ENCODE assay signal across 1 cellular context in the genomic region with DNA sequence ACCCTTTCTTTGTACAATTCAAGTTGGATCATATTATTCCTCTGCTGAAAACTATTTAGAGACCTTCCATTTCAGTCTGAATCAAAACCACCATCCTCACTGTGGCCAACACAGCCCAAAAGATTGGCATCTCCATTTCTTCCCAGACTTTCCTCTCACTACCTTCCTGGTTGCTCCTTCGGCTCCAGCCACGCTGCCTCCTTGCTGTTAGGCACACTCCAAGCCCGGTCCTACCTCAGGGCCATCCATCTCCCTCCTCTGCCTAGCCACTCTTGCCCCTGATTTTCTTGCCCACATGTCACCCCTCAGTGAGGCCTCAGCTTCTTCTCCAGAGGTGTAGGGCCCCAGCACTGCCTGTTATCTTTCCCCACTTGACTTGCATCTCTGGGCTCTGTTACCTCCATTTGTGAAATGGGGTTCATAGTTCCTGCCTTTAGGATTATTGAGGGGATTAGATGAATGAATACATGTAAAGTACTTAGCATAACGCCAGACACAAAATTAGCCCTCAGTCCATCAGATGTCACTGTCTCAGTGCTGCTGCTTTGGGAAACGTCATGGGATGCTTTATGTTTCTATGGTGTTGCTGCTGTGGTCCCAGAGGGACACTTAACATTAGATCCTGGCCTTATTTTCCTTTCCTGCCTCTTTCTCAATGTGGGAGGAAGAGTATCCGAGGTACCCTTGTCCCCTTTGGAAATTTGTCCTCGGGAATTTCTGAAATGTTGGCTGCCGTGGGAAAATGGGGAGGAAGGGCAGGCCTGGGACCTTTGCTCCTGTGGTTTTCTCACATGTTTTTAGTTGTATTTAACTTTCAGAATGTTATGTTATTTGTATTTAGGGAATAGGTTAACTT.
TF ChIP-seq lines count a peak whose summit lies in the region.

No MANE protein-coding gene starts in this region.

TF ChIP-seq in HepG2, 621 proteins besides CTCF, POLR2A, EP300 and RAD21 (continued from another document and continues in another):
- TF ChIP-seq, protein P1, sequence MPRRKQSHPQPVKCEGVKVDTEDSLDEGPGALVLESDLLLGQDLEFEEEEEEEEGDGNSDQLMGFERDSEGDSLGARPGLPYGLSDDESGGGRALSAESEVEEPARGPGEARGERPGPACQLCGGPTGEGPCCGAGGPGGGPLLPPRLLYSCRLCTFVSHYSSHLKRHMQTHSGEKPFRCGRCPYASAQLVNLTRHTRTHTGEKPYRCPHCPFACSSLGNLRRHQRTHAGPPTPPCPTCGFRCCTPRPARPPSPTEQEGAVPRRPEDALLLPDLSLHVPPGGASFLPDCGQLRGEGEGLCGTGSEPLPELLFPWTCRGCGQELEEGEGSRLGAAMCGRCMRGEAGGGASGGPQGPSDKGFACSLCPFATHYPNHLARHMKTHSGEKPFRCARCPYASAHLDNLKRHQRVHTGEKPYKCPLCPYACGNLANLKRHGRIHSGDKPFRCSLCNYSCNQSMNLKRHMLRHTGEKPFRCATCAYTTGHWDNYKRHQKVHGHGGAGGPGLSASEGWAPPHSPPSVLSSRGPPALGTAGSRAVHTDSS (CRISPR knock-in tag; conservative IDR thresholded peaks at IDR 0.05), result no peak
- TF ChIP-seq FOXK2 (IDR thresholded peaks at IDR 0.05), result no peak
- no peak for TF ChIP-seq NFATC3 (CRISPR knock-in tag; IDR thresholded peaks at IDR 0.05)
- TF ChIP-seq, protein P2, sequence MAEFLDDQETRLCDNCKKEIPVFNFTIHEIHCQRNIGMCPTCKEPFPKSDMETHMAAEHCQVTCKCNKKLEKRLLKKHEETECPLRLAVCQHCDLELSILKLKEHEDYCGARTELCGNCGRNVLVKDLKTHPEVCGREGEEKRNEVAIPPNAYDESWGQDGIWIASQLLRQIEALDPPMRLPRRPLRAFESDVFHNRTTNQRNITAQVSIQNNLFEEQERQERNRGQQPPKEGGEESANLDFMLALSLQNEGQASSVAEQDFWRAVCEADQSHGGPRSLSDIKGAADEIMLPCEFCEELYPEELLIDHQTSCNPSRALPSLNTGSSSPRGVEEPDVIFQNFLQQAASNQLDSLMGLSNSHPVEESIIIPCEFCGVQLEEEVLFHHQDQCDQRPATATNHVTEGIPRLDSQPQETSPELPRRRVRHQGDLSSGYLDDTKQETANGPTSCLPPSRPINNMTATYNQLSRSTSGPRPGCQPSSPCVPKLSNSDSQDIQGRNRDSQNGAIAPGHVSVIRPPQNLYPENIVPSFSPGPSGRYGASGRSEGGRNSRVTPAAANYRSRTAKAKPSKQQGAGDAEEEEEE (CRISPR knock-in tag; IDR thresholded peaks at IDR 0.05; ENCODE audit: borderline replicate concordance), result no peak
- no peak for TF ChIP-seq NRL (CRISPR knock-in tag; IDR thresholded peaks at IDR 0.05; ENCODE audit: borderline replicate concordance)
- no peak for TF ChIP-seq RARG (CRISPR knock-in tag; IDR thresholded peaks at IDR 0.05; ENCODE audit: low read depth)
- no peak for TF ChIP-seq ZNF678 (CRISPR knock-in tag; IDR thresholded peaks at IDR 0.05)
- no peak for TF ChIP-seq CCDC6 (CRISPR knock-in tag; IDR thresholded peaks at IDR 0.05)
- no peak for TF ChIP-seq SNRNP70 (IDR thresholded peaks at IDR 0.05; ENCODE audit: low read depth, low read length)
- TF ChIP-seq RFX3 (CRISPR knock-in tag; IDR thresholded peaks at IDR 0.05), result no peak
- no peak for TF ChIP-seq ZBTB40 (IDR thresholded peaks at IDR 0.05)
- no peak for TF ChIP-seq ZBTB40 (CRISPR knock-in tag; IDR thresholded peaks at IDR 0.05)
- TF ChIP-seq, protein P3, sequence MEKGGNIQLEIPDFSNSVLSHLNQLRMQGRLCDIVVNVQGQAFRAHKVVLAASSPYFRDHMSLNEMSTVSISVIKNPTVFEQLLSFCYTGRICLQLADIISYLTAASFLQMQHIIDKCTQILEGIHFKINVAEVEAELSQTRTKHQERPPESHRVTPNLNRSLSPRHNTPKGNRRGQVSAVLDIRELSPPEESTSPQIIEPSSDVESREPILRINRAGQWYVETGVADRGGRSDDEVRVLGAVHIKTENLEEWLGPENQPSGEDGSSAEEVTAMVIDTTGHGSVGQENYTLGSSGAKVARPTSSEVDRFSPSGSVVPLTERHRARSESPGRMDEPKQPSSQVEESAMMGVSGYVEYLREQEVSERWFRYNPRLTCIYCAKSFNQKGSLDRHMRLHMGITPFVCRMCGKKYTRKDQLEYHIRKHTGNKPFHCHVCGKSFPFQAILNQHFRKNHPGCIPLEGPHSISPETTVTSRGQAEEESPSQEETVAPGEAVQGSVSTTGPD (CRISPR knock-in tag; IDR thresholded peaks at IDR 0.05), result no peak
- TF ChIP-seq KDM3A (CRISPR knock-in tag; IDR thresholded peaks at IDR 0.05; ENCODE audit: low read depth), result no peak
- peak; percentile 2; the same call in 1 of the 2 replicates for TF ChIP-seq GATAD1 (CRISPR knock-in tag; IDR thresholded peaks at IDR 0.05)
- TF ChIP-seq ZNF543 (CRISPR knock-in tag; IDR thresholded peaks at IDR 0.05), result no peak
- TF ChIP-seq ZNF138 (CRISPR knock-in tag; IDR thresholded peaks at IDR 0.05; ENCODE audit: low read depth), result no peak
- TF ChIP-seq ELK4 (CRISPR knock-in tag; IDR thresholded peaks at IDR 0.05; ENCODE audit: borderline replicate concordance), result no peak
- no peak for TF ChIP-seq RERE (CRISPR knock-in tag; IDR thresholded peaks at IDR 0.05; ENCODE audit: low read depth)
- TF ChIP-seq, protein P4, sequence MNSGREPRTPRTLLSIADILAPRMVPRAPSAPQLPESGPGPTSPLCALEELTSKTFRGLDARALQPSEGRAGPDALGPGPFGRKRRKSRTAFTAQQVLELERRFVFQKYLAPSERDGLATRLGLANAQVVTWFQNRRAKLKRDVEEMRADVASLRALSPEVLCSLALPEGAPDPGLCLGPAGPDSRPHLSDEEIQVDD (CRISPR knock-in tag; IDR thresholded peaks at IDR 0.05; ENCODE audit: borderline replicate concordance), result no peak
- TF ChIP-seq NONO (IDR thresholded peaks at IDR 0.05), result no peak
- TF ChIP-seq NONO (CRISPR knock-in tag; conservative IDR thresholded peaks at IDR 0.05), result no peak
- no peak for TF ChIP-seq KMT2B (CRISPR knock-in tag; IDR thresholded peaks at IDR 0.05)
- 0 out of 2 replicates have a peak, but pooled peaks have one; percentile 54 for TF ChIP-seq ZNF567 (CRISPR knock-in tag; IDR thresholded peaks at IDR 0.05; ENCODE audit: borderline replicate concordance)
- TF ChIP-seq ERF (CRISPR knock-in tag; IDR thresholded peaks at IDR 0.05), result no peak
- TF ChIP-seq ATRX (CRISPR knock-in tag; IDR thresholded peaks at IDR 0.05; ENCODE audit: borderline replicate concordance), result no peak
- no peak for TF ChIP-seq HDAC1 (CRISPR knock-in tag; IDR thresholded peaks at IDR 0.05)
- no peak for TF ChIP-seq TBP (CRISPR knock-in tag; IDR thresholded peaks at IDR 0.05)
- no peak for TF ChIP-seq MIER2 (CRISPR knock-in tag; IDR thresholded peaks at IDR 0.05)
- no peak for TF ChIP-seq DBP (CRISPR knock-in tag; IDR thresholded peaks at IDR 0.05; ENCODE audit: not compliant biosample characterization)
- peak; percentile 82; the same call in 1 of the 2 replicates for TF ChIP-seq HNF4G (IDR thresholded peaks at IDR 0.05; ENCODE audit: borderline replicate concordance, low read depth, low read length)
- TF ChIP-seq HNF4G (CRISPR knock-in tag; IDR thresholded peaks at IDR 0.05; ENCODE audit: borderline replicate concordance, low read depth), result no peak
